Comparison of ENCODE assay signal across 12 cellular contexts in the genomic region with DNA sequence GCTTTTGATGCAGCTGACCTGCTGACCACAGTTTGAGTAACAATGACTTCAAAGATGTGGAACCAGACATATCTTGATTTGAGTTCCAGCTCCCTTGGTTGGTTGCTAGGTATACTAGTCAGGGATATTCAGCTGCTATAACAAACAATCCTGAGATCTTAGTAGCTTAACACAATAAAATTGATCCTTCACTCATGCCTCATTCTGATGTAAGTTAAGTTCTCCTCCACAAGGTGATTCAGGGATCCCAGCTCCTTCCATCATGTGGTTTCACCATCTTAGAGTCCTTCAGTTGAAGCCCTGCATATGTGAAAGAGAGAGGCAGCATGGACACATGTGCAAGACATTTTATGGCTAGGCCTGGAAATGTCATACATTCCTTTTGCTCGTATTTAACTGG.
A peak's percentile ranks its signal among the peaks of the same experiment; 100 is the strongest.
DNase-seq lines count a peak whose midpoint lies in the region; ATAC-seq and TF ChIP-seq lines count a peak whose summit lies in the region.
"Had no signal": no experiment of that assay in that cellular context is flagged by ENCODE, and none has a peak within 500 bp of the region (broad histone marks: within the 10 kb centered on the region; RNA-seq: fewer than 3 reads in every experiment).

No MANE protein-coding gene starts in this region.

- ATAC-seq in GM18511 (IDR thresholded peaks at IDR 0.05; ENCODE audit: unreplicated experiment) (peak; percentile 29), GM21367 (IDR thresholded peaks at IDR 0.05; ENCODE audit: unreplicated experiment) (peak; percentile 29), HG03196 (IDR thresholded peaks at IDR 0.05; ENCODE audit: unreplicated experiment) (peak; percentile 31), GM18505 (IDR thresholded peaks at IDR 0.05; ENCODE audit: unreplicated experiment) (no peak)
- ATAC-seq: left ventricle myocardium superior had no signal

- H3K4me3 ChIP-seq in duodenal mucosa (ENCODE audit: low read depth in 1 of 2, low read length in 2 of 2) = peak overlapping the region in 1 of 2 donors; percentile 30
- H3K4me3 ChIP-seq: PC-9 had no signal

- H3K9ac ChIP-seq in duodenal mucosa (ENCODE audit: low read depth in 1 of 2, low read length in 2 of 2) = peak overlapping the region in 1 of 2 donors; percentile 27

- no peaks in the 10 kb centered on the region for H3K27me3 ChIP-seq in duodenal mucosa (ENCODE audit: control insufficient read depth in 1 of 2, insufficient read depth in 2 of 2, low read length in 2 of 2)

- H3K36me3 ChIP-seq in duodenal mucosa (ENCODE audit: control insufficient read depth in 1 of 2, insufficient read depth in 2 of 2, low read length in 2 of 2) = no peaks in the 10 kb centered on the region

- DNase-seq in GDM1 (lab: John Stamatoyannopoulos, UW) (no peak), NCI-H146 treated with DMSO at 0.1 percent for 48 hours (lab: John Stamatoyannopoulos, UW; ENCODE audit: unreplicated experiment) (no peak)
- DNase-seq: activated CD4-positive, CD25-positive, alpha-beta regulatory T cell; H7; left ventricle myocardium superior; PC-9; stimulated activated naive CD4-positive, alpha-beta T cell treated with Interleukin-2 at 50 U/mL for 16 hours had no signal

- H3K4me1 ChIP-seq in duodenal mucosa (ENCODE audit: control insufficient read depth in 1 of 2, insufficient read depth in 2 of 2, low read length in 2 of 2) = peaks cover 18% of the 10 kb centered on the region in 2 donors

- no peak for TF ChIP-seq POLR2A in GM18505 (IDR thresholded peaks at IDR 0.05; ENCODE audit: borderline replicate concordance, extremely low read depth, insufficient read depth, insufficient read length)

- H3K9me3 ChIP-seq in duodenal mucosa (ENCODE audit: control insufficient read depth in 1 of 2, low read length in 2 of 2) = no peaks in the 10 kb centered on the region

- H3K27ac ChIP-seq in duodenal mucosa (ENCODE audit: low read depth, low read length) = peak overlapping the region; percentile 44
- H3K27ac ChIP-seq: PC-9 had no signal
